13 cellular contexts compared by ENCODE assay signal in the genomic region with DNA sequence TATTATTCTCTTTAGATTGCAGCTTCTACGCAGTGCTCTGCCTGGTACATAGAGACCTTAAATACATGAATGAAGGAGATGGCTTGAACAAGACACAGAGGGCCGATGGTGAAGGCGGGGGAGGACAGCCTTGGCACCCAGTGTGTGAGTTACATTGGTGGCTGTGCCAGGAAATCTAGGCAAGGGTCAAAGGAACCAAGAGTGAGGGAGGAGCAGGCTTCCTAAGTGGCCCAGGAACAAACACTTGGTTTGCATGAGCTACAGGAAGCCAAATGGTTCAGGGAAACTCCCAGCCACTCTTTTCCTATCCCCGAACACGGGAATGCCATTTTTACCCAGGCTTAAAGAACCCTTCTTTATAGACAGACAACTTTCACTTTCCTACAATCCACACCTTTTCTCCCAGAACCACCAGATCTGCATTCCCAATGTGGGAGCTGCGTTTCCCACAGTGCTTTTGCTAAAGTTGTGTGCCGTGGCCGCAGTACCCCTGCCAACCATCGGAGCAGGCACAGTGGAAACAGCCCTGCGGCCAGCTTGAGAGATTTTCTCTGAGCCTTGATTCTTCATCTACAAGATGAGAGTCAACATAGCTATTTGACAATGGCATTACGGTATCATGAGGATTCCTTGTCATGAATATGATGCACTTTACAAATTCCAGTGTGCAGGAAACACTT. TPM values are rescaled to one million over a fixed set of nuclear protein-coding genes. Genes with fewer than 3 reads are reported as not detected.
A peak's percentile ranks its signal among the peaks of the same experiment; 100 is the strongest.
DNase-seq lines count a peak whose midpoint lies in the region; ATAC-seq and TF ChIP-seq lines count a peak whose summit lies in the region.
"Had no signal": no experiment of that assay in that cellular context is flagged by ENCODE, and none has a peak within 500 bp of the region (broad histone marks: within the 10 kb centered on the region; RNA-seq: fewer than 3 reads in every experiment).

No MANE protein-coding gene starts in this region.

- H3K27ac ChIP-seq in CD8-positive, alpha-beta memory T cell (ENCODE audit: low read depth, low read length): no peak overlapping the region
- H3K27ac ChIP-seq: epithelial cell of prostate had no signal

- POLR2A ChIA-PET in CD8-positive, alpha-beta memory T cell (lab: Charles Lee): no interaction called here

- no peak overlapping the region for H3K27ac Mint-ChIP-seq in CD8-positive, alpha-beta memory T cell
- H3K27ac Mint-ChIP-seq: stimulated activated naive CD8-positive, alpha-beta T cell treated with anti-CD3 and anti-CD28 coated beads, Interleukin-15, Interleukin-2, amounts not matched to agents 100 ng/mL and 50 ng/mL, for 24 hours had no signal

- no peaks in the 10 kb centered on the region for H3K36me3 ChIP-seq in CD8-positive, alpha-beta memory T cell (ENCODE audit: insufficient read depth, low read length)

- H3K4me3 Mint-ChIP-seq in CD8-positive, alpha-beta memory T cell: no peak overlapping the region
- H3K4me3 Mint-ChIP-seq: stimulated activated naive CD8-positive, alpha-beta T cell treated with anti-CD3 and anti-CD28 coated beads, Interleukin-15, Interleukin-2, amounts not matched to agents 100 ng/mL and 50 ng/mL, for 24 hours had no signal

- no peak for TF ChIP-seq POLR2A in NB4 (IDR thresholded peaks at IDR 0.05; ENCODE audit: extremely low read depth, insufficient read length)

- DNase-seq in NB4 (ENCODE audit: low read depth): no peak
- DNase-seq in fibroblast of pulmonary artery (ENCODE audit: low read depth): no peak
- DNase-seq in retinal pigment epithelial cell (ENCODE audit: low read depth): no peak
- no peak for DNase-seq in CD8-positive, alpha-beta memory T cell
- DNase-seq in KBM-7: no peak
- DNase-seq: anterior cingulate cortex; NCI-H2171 treated with DMSO at 0.1 percent for 48 hours; nucleus accumbens; stimulated activated CD4-positive, alpha-beta T cell treated with anti-CD3 and anti-CD28 coated beads, Interleukin-1b, Interleukin-23, amount 100 ng/mL, for 48 hours had no signal

- CTCF ChIA-PET in CD8-positive, alpha-beta memory T cell (lab: Charles Lee): interaction anchor here (0.6 to 1.9 kb wide), 4 partner anchors 11 to 1415 kb away, joined by 3 to 6 read pairs (median 4); no protein-coding TSS in a partner anchor

- H3K27me3 ChIP-seq in CD8-positive, alpha-beta memory T cell (ENCODE audit: insufficient read depth, low read length, poor library complexity, severe bottlenecking): no peaks in the 10 kb centered on the region

- H3K36me3 Mint-ChIP-seq in CD8-positive, alpha-beta memory T cell: no peaks in the 10 kb centered on the region

- H3K9me3 ChIP-seq in CD8-positive, alpha-beta memory T cell (ENCODE audit: low read length): no peaks in the 10 kb centered on the region

- peaks cover 0 to 4% (median 0%) of the 10 kb centered on the region in 3 donors for H3K4me1 Mint-ChIP-seq in CD8-positive, alpha-beta memory T cell

- no peak for ATAC-seq in GM21529 (IDR thresholded peaks at IDR 0.05; ENCODE audit: unreplicated experiment)

- H3K4me3 ChIP-seq in NB4 (ENCODE audit: low read depth, low read length) (no peak overlapping the region), fibroblast of pulmonary artery (replicated peaks; ENCODE audit: low read depth, low read length) (no peak overlapping the region), retinal pigment epithelial cell (ENCODE audit: low read length) (no peak overlapping the region)
- no peak overlapping the region for H3K4me3 ChIP-seq in CD8-positive, alpha-beta memory T cell (ENCODE audit: low read length)

- 0 out of 2 replicates have a peak, but pooled peaks have one; percentile 11 for TF ChIP-seq CTCF in GM12874 (IDR thresholded peaks at IDR 0.05; ENCODE audit: insufficient read depth, low read depth, low read length)
- peak; percentile 20 for TF ChIP-seq CTCF in NB4 (IDR thresholded peaks at IDR 0.05; ENCODE audit: low read depth, low read length)
- TF ChIP-seq CTCF in fibroblast of pulmonary artery (IDR thresholded peaks at IDR 0.05; ENCODE audit: low read length, missing control alignments): peak; percentile 17
- TF ChIP-seq CTCF in retinal pigment epithelial cell (conservative IDR thresholded peaks at IDR 0.05; ENCODE audit: low read depth, low read length): peak; percentile 43

- in situ Hi-C loops in KBM-7 (cut with MboI; ENCODE audit: low pct_unique_long_range_greater_than_20kb, low sequenced_read_pairs): no loop called here

- H3K4me1 ChIP-seq in CD8-positive, alpha-beta memory T cell (ENCODE audit: insufficient read depth, low read length): no peaks in the 10 kb centered on the region

- no peaks in the 10 kb centered on the region for H3K9me3 Mint-ChIP-seq in CD8-positive, alpha-beta memory T cell
- H3K9me3 Mint-ChIP-seq: stimulated activated naive CD8-positive, alpha-beta T cell treated with anti-CD3 and anti-CD28 coated beads, Interleukin-15, Interleukin-2, amounts not matched to agents 100 ng/mL and 50 ng/mL, for 24 hours had no signal

- peaks cover 7 to 18% of the 10 kb centered on the region in 2 donors for H3K27me3 Mint-ChIP-seq in CD8-positive, alpha-beta memory T cell

RNA-seq across cellular contexts. Expression of a gene that starts 3.5 kb away (rescaled TPM):
- total RNA-seq in CD8-positive, alpha-beta memory T cell: not detected
- polyA plus RNA-seq in CD8-positive, alpha-beta memory T cell: not detected

RNA-seq across cellular contexts. Expression of a gene that starts 12.7 kb away (rescaled TPM):
- not detected for total RNA-seq in CD8-positive, alpha-beta memory T cell
- polyA plus RNA-seq in CD8-positive, alpha-beta memory T cell: not detected
